8 cellular contexts compared by ENCODE assay signal in the genomic region with DNA sequence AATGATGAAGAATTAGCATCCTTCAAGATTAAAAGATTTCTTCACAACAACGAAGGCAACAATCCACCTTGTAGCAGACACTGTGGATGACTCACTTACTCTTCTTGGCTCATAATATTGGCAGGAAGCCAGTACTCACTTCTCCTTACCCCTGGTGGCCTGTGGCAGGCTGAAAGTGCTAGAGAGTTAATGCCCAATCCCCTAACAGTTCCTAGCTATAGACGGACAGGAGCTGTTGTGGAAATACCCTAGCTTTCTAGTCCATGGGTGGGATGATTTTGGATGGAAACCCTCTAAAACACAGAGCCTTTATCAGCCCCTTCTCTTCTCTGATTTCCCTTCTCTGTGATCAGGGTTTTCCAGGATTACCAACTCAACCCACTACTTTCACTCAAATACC.
DNase-seq lines count a peak whose midpoint lies in the region; ATAC-seq and TF ChIP-seq lines count a peak whose summit lies in the region.

No MANE protein-coding gene starts in this region.

- DNase-seq in A172 (ENCODE audit: low spot score) (peak; percentile 77), GM12864 (ENCODE audit: low read depth) (peak; percentile 72), GM23248 (peak; percentile 67), HT1080 (ENCODE audit: low read depth) (peak; percentile 70), PC-3 (peak; percentile 83), esophagus muscularis mucosa (ENCODE audit: extremely low spot score) (peak; percentile 68), type B pancreatic cell (ENCODE audit: extremely low spot score, unreplicated experiment) (no peak), HuH-7 (ENCODE audit: low spot score) (no peak)

- TF ChIP-seq CTCF in GM12864 (IDR thresholded peaks at IDR 0.05; ENCODE audit: low read depth, low read length, missing control alignments) (peak; percentile 22), PC-3 (conservative IDR thresholded peaks at IDR 0.05; ENCODE audit: low read depth, low read length) (peak; percentile 27; the same call in 1 of the 2 replicates), esophagus muscularis mucosa (IDR thresholded peaks at IDR 0.05) (no peak), type B pancreatic cell (conservative IDR thresholded peaks at IDR 0.05) (peak; percentile 28)

- no peak overlapping the region for H3K27ac Mint-ChIP-seq in type B pancreatic cell

- intact Hi-C loops in PC-3 (cut with micrococcal nuclease) (loop anchor here (5.0 kb wide), 1 partner anchor 49 kb away; no protein-coding TSS in a partner anchor), esophagus muscularis mucosa (cut with DNase I) (no loop called here)

- H3K27me3 Mint-ChIP-seq in type B pancreatic cell: no peaks in the 10 kb centered on the region

- H3K36me3 ChIP-seq in GM23248 (ENCODE audit: low read depth) (no peaks in the 10 kb centered on the region), PC-3 (ENCODE audit: low read depth, low read length) (no peaks in the 10 kb centered on the region), esophagus muscularis mucosa (no peaks in the 10 kb centered on the region)

- TF ChIP-seq POLR2A in esophagus muscularis mucosa (IDR thresholded peaks at IDR 0.05; ENCODE audit: low read depth): no peak

- no peaks in the 10 kb centered on the region for H3K9me3 Mint-ChIP-seq in type B pancreatic cell

- no peak overlapping the region for H3K9ac ChIP-seq in GM23248
- no peak overlapping the region for H3K9ac ChIP-seq in PC-3 (ENCODE audit: low read length)

- H3K79me2 ChIP-seq in GM23248 (ENCODE audit: insufficient read depth) (no peaks in the 10 kb centered on the region), PC-3 (ENCODE audit: low read length) (no peaks in the 10 kb centered on the region)

- H3F3A ChIP-seq in GM23248 (ENCODE audit: insufficient read depth) (no peaks in the 10 kb centered on the region), PC-3 (ENCODE audit: low read length, unreplicated experiment) (no peaks in the 10 kb centered on the region)

- CTCF ChIA-PET in PC-3 (lab: Charles Lee): no interaction called here

- H3K9me3 ChIP-seq in GM23248 (ENCODE audit: low read depth) (no peaks in the 10 kb centered on the region), PC-3 (ENCODE audit: low read length) (no peaks in the 10 kb centered on the region), esophagus muscularis mucosa (no peaks in the 10 kb centered on the region)

- H3K36me3 Mint-ChIP-seq in type B pancreatic cell: no peaks in the 10 kb centered on the region

- H3K4me2 ChIP-seq in GM23248 (ENCODE audit: unreplicated experiment) (no peak overlapping the region), PC-3 (ENCODE audit: low read length) (no peak overlapping the region)

- H2AFZ ChIP-seq in GM23248: no peak overlapping the region
- H2AFZ ChIP-seq in PC-3 (ENCODE audit: low read length): no peak overlapping the region

- H3K27me3 ChIP-seq in GM23248 (replicated peaks; ENCODE audit: insufficient read depth) (no peaks in the 10 kb centered on the region), PC-3 (ENCODE audit: low read length) (no peaks in the 10 kb centered on the region), esophagus muscularis mucosa (no peaks in the 10 kb centered on the region)

- H3K4me3 Mint-ChIP-seq in type B pancreatic cell: no peak overlapping the region

- in situ Hi-C loops in GM23248 (cut with MboI): no loop called here

- H3K4me1 ChIP-seq in GM23248 (ENCODE audit: insufficient read depth) (no peaks in the 10 kb centered on the region), PC-3 (ENCODE audit: insufficient read depth, low read length) (peaks cover 12% of the 10 kb centered on the region), esophagus muscularis mucosa (no peaks in the 10 kb centered on the region)

- H3K4me1 Mint-ChIP-seq in type B pancreatic cell (ENCODE audit: unreplicated experiment): no peaks in the 10 kb centered on the region

- H3K9me2 ChIP-seq in GM23248 (ENCODE audit: insufficient read depth): no peaks in the 10 kb centered on the region
- no peaks in the 10 kb centered on the region for H3K9me2 ChIP-seq in PC-3 (replicated peaks; ENCODE audit: low read length)

- WGBS in GM23248 (ENCODE audit: low coverage in 1 of 2, low lambda C conversion rate in 2 of 2, missing lambda C conversion rate in 2 of 2), 2 experiments: 9 to 19% methylated on average over 2 of the region's 2 CpGs
- WGBS in esophagus muscularis mucosa: 19% methylated on average over 2 of the region's 2 CpGs

- no peak for TF ChIP-seq EP300 in esophagus muscularis mucosa (IDR thresholded peaks at IDR 0.05)

- H4K20me1 ChIP-seq in GM23248 (ENCODE audit: insufficient read depth) (no peaks in the 10 kb centered on the region), PC-3 (ENCODE audit: low read length) (no peaks in the 10 kb centered on the region)

- peak; percentile 95 for ATAC-seq in PC-3

- no peak overlapping the region for H3K4me3 ChIP-seq in GM12864 (ENCODE audit: low read depth, low read length)
- no peak overlapping the region for H3K4me3 ChIP-seq in GM23248
- H3K4me3 ChIP-seq in PC-3 (ENCODE audit: low read length): no peak overlapping the region
- H3K4me3 ChIP-seq in esophagus muscularis mucosa: no peak overlapping the region

- H3K27ac ChIP-seq in GM23248 (no peak overlapping the region), PC-3 (ENCODE audit: low read length) (no peak overlapping the region), esophagus muscularis mucosa (replicated peaks in 1 of 4) (no peak overlapping the region)

- POLR2A ChIA-PET in PC-3 (lab: Charles Lee; ENCODE audit: unreplicated experiment): no interaction called here

- no TSS peak for BruUV-seq in PC-3 (replicated peaks; lab: Mats Ljungman, UMichigan)

Comparison
In these comparisons a context has a peak if more than half of its experiments do, and no peak if none do; other contexts are left out.
1. DNase-seq: peak in A172 (single experiment), GM12864 (single experiment), GM23248 (single experiment), HT1080 (single experiment), PC-3 (single experiment) and esophagus muscularis mucosa (single experiment); none in type B pancreatic cell (single experiment) and HuH-7 (single experiment).
2. CTCF ChIP-seq: peak in GM12864 (single experiment), PC-3 (single experiment) and type B pancreatic cell (single experiment); none in esophagus muscularis mucosa (0 of 3).